8 cellular contexts compared by ENCODE assay signal in the genomic region with DNA sequence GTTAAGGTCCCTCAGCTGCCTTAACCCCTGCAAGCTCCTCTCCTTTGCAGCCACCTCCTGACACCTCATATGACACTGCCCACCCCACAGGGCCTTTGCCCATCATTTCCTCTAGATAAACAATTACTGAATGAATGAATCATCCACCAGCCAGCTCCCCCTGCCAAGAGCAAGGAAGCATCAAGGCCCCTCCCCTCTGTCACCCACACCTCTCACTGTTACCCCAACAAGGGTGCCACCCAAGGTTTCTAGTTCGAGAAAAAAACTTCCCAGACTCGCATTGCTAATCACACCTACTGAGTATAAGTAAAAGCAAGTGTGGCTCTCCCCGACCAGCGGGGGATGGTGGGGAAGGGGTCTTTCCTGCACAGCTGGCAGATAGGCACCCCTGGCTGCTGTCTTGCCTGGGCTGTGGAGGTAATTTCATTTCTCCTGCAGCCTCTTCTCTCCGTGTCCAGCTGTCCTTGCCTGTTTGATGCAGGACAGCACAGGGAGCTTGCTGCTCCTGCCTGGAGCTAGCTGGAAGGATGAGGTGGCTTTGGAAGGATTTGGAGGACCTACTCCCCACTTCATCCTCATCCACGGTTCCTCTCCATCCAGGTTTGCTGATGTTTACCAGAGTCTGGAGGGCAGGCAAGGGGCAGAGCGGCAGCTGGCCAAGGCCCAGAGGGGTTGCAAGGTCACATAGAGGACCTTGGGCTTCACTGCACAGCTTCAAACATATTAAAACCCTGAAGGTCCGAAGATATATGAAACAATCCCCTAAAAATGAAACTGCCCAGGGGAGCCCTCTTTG. TPM values are rescaled to one million over a fixed set of nuclear protein-coding genes. Genes with fewer than 3 reads are reported as not detected.
DNase-seq lines count a peak whose midpoint lies in the region; ATAC-seq, FAIRE-seq and TF ChIP-seq lines count a peak whose summit lies in the region.

No MANE protein-coding gene starts in this region.

- TF ChIP-seq CTCF in GM23338 (conservative IDR thresholded peaks at IDR 0.05; ENCODE audit: low read depth in 2 of 2): no peak
- no peak for TF ChIP-seq CTCF in endothelial cell of umbilical vein (IDR thresholded peaks at IDR 0.05; ENCODE audit: extremely low read depth in 1 of 2, insufficient read depth in 1 of 2, low read depth in 1 of 2, low read length in 2 of 2)

- H3K4me3 Mint-ChIP-seq in GM23338: no peak overlapping the region
- peak overlapping the region; percentile 5 for H3K4me3 Mint-ChIP-seq in activated CD4-positive, alpha-beta T cell treated with anti-CD3 and anti-CD28 coated beads, Interleukin-2, amount 10 ng/mL, durations not matched to agents 24 days and 14 days

- no peak overlapping the region for H3K27ac ChIP-seq in GM23338 (ENCODE audit: low read depth)
- H3K27ac ChIP-seq in endothelial cell of umbilical vein (ENCODE audit: insufficient read depth, low read depth, low read length): no peak overlapping the region

- H3K4me2 ChIP-seq in GM23338 (0 out of 2 replicates have a peak overlapping the region, but pooled peaks have one; percentile 26), endothelial cell of umbilical vein (ENCODE audit: insufficient read depth, low read length) (no peak overlapping the region)

- CTCF ChIA-PET in endothelial cell of umbilical vein (lab: Charles Lee): interaction anchor here (1.6 to 2.6 kb wide), 5 partner anchors 14 to 450 kb away, joined by 5 to 15 read pairs (median 10); no protein-coding TSS in a partner anchor

- intact Hi-C loops in activated CD4-positive, alpha-beta T cell treated with anti-CD3 and anti-CD28 coated beads, Interleukin-2, amount 10 ng/mL, durations not matched to agents 24 days and 14 days (cut with micrococcal nuclease): no loop called here
- intact Hi-C loops in endothelial cell of umbilical vein (cut with micrococcal nuclease): no loop called here

- H3K79me2 ChIP-seq in GM23338 (replicated peaks; ENCODE audit: insufficient read depth): no peaks in the 10 kb centered on the region
- no peaks in the 10 kb centered on the region for H3K79me2 ChIP-seq in endothelial cell of umbilical vein (ENCODE audit: control insufficient read depth, insufficient read depth, low read length)

- dilution Hi-C loops in endothelial cell of umbilical vein (cut with MboI; ENCODE audit: extremely low pct_ligation_motif_present, low sequenced_read_pairs): no loop called here

- H3K4me1 Mint-ChIP-seq in GM23338: peaks cover 50% of the 10 kb centered on the region
- H3K4me1 Mint-ChIP-seq in activated CD4-positive, alpha-beta T cell treated with anti-CD3 and anti-CD28 coated beads, Interleukin-2, amount 10 ng/mL, durations not matched to agents 24 days and 14 days: peaks cover 44% of the 10 kb centered on the region

- BruUV-seq in endothelial cell of umbilical vein (replicated peaks; lab: Mats Ljungman, UMichigan): no TSS peak

- POLR2A ChIA-PET in endothelial cell of umbilical vein (lab: Charles Lee): interaction anchor here (0.7 kb wide), 1 partner anchor 37 kb away, joined by 3 read pairs; no protein-coding TSS in a partner anchor

- H2AFZ ChIP-seq in GM23338 (no peak overlapping the region), endothelial cell of umbilical vein (ENCODE audit: low read depth, low read length) (no peak overlapping the region)

- peaks cover 20% of the 10 kb centered on the region for H3K27me3 Mint-ChIP-seq in GM23338 (ENCODE audit: insufficient read depth, low read depth, poor library complexity)
- H3K27me3 Mint-ChIP-seq in activated CD4-positive, alpha-beta T cell treated with anti-CD3 and anti-CD28 coated beads, Interleukin-2, amount 10 ng/mL, durations not matched to agents 24 days and 14 days: no peaks in the 10 kb centered on the region

- ATAC-seq in GM23338 (no peak), HG02973 (IDR thresholded peaks at IDR 0.05; ENCODE audit: unreplicated experiment) (no peak), HG02852 (IDR thresholded peaks at IDR 0.05; ENCODE audit: unreplicated experiment) (no peak)

- H3K27me3 ChIP-seq in GM23338 (ENCODE audit: insufficient read depth) (no peaks in the 10 kb centered on the region), endothelial cell of umbilical vein (ENCODE audit: control insufficient read depth in 2 of 2, insufficient read depth in 2 of 2, low read length in 2 of 2) (no peaks in the 10 kb centered on the region)

- no peaks in the 10 kb centered on the region for H3K36me3 Mint-ChIP-seq in GM23338 (ENCODE audit: low read depth)
- no peaks in the 10 kb centered on the region for H3K36me3 Mint-ChIP-seq in activated CD4-positive, alpha-beta T cell treated with anti-CD3 and anti-CD28 coated beads, Interleukin-2, amount 10 ng/mL, durations not matched to agents 24 days and 14 days (ENCODE audit: low read depth)

- peak; percentile 49 for FAIRE-seq in endothelial cell of umbilical vein (lab: Jason Lieb, UNC)

- H3K9me2 ChIP-seq in GM23338 (ENCODE audit: insufficient read depth): 0 out of 2 replicates have a peak, but pooled peaks cover 4% of the 10 kb centered on the region

- H3K4me1 ChIP-seq in GM23338 (ENCODE audit: insufficient read depth) (peaks cover 34% of the 10 kb centered on the region), endothelial cell of umbilical vein (ENCODE audit: control insufficient read depth, extremely low read depth, insufficient read depth, low read length) (peaks cover 10% of the 10 kb centered on the region)

- peaks cover 8% of the 10 kb centered on the region; the same call in 1 of the 2 replicates for H3F3A ChIP-seq in GM23338 (replicated peaks; ENCODE audit: low read depth)

- no peak overlapping the region for H3K9ac ChIP-seq in endothelial cell of umbilical vein (replicated peaks; ENCODE audit: extremely low read depth, insufficient read depth, low read length)

- no peaks in the 10 kb centered on the region for H3K9me3 ChIP-seq in endothelial cell of umbilical vein (replicated peaks; ENCODE audit: control insufficient read depth, insufficient read depth, low read length)

- H3K27ac Mint-ChIP-seq in GM23338: no peak overlapping the region
- H3K27ac Mint-ChIP-seq in activated CD4-positive, alpha-beta T cell treated with anti-CD3 and anti-CD28 coated beads, Interleukin-2, amount 10 ng/mL, durations not matched to agents 24 days and 14 days: peak overlapping the region; percentile 81

- no peak for DNase-seq in GM23338 (ENCODE audit: low spot score)
- DNase-seq in activated CD4-positive, alpha-beta T cell treated with anti-CD3 and anti-CD28 coated beads, Interleukin-2, amount 10 ng/mL, durations not matched to agents 24 days and 14 days: peak; percentile 75
- DNase-seq in endothelial cell of umbilical vein (ENCODE audit: low read depth, low spot score): no peak
- DNase-seq in stimulated activated CD4-positive, alpha-beta T cell treated with anti-CD3 and anti-CD28 coated beads, Interleukin-4, amount 100 ng/mL, for 24 hours: peak; percentile 78
- DNase-seq in Ammon's horn (ENCODE audit: low spot score): no peak
- DNase-seq in OCI-M1 (lab: John Stamatoyannopoulos, UW): no peak

- H3K4me3 ChIP-seq in GM23338 (no peak overlapping the region), endothelial cell of umbilical vein (replicated peaks in 1 of 3; ENCODE audit: insufficient read depth in 1 of 3, low read depth in 1 of 3, low read length in 3 of 3) (no peak overlapping the region)

- peaks cover 7% of the 10 kb centered on the region; the same call in 2 of the 3 replicates for H3K9me3 Mint-ChIP-seq in GM23338
- no peaks in the 10 kb centered on the region for H3K9me3 Mint-ChIP-seq in activated CD4-positive, alpha-beta T cell treated with anti-CD3 and anti-CD28 coated beads, Interleukin-2, amount 10 ng/mL, durations not matched to agents 24 days and 14 days

- TF ChIP-seq POLR2A in endothelial cell of umbilical vein (IDR thresholded peaks at IDR 0.05; ENCODE audit: low read depth, low read length): no peak

- H4K20me1 ChIP-seq in GM23338 (replicated peaks; ENCODE audit: insufficient read depth) (no peaks in the 10 kb centered on the region), endothelial cell of umbilical vein (replicated peaks; ENCODE audit: control insufficient read depth, extremely low read depth, insufficient read depth, low read length) (no peaks in the 10 kb centered on the region)

- no peaks in the 10 kb centered on the region for H3K36me3 ChIP-seq in GM23338 (ENCODE audit: insufficient read depth)
- no peaks in the 10 kb centered on the region for H3K36me3 ChIP-seq in endothelial cell of umbilical vein (ENCODE audit: control insufficient read depth in 2 of 2, extremely low read depth in 1 of 2, insufficient read depth in 2 of 2, low read length in 2 of 2)

- H3K9me1 ChIP-seq in endothelial cell of umbilical vein (replicated peaks; ENCODE audit: control insufficient read depth, extremely low read depth, insufficient read depth, low read length): no peaks in the 10 kb centered on the region

TF ChIP-seq in GM23338, 12 proteins besides CTCF, POLR2A, EP300 and RAD21 (continues in another document):
- TF ChIP-seq ZNF114 (CRISPR knock-in tag; IDR thresholded peaks at IDR 0.05): no peak
- no peak for TF ChIP-seq JUNB (IDR thresholded peaks at IDR 0.05; ENCODE audit: unreplicated experiment)
- TF ChIP-seq CREB1 (CRISPR knock-in tag; IDR thresholded peaks at IDR 0.05; ENCODE audit: low read depth): no peak

TF ChIP-seq in endothelial cell of umbilical vein, 7 proteins besides CTCF, POLR2A, EP300 and RAD21:
- no peak for TF ChIP-seq JUN (IDR thresholded peaks at IDR 0.05; ENCODE audit: borderline replicate concordance, insufficient read depth, insufficient read length, low read depth)
- TF ChIP-seq, protein P1, sequence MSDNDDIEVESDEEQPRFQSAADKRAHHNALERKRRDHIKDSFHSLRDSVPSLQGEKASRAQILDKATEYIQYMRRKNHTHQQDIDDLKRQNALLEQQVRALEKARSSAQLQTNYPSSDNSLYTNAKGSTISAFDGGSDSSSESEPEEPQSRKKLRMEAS (IDR thresholded peaks at IDR 0.05; ENCODE audit: insufficient read depth, insufficient read length): no peak
- TF ChIP-seq MYC (IDR thresholded peaks at IDR 0.05; ENCODE audit: low read depth, low read length): no peak
- TF ChIP-seq FOS (IDR thresholded peaks at IDR 0.05; ENCODE audit: borderline replicate concordance, insufficient read depth, low read length): peak; percentile 17

RNA-seq across cellular contexts. Expression of a gene that starts 33.1 kb away (rescaled TPM):
- 91.3 and 93.6 TPM in 2 replicates for total RNA-seq in GM23338 (2014; rRNA removed; shearing (Covaris generic))
- polyA plus RNA-seq in GM23338 (2016; fragmentation: Nextera tagmentation; extraction: Ambion mirVana) (41.9 and 50.6 TPM in 2 replicates), endothelial cell of umbilical vein (49.9 and 53.9 TPM in 2 replicates)
- 189 and 195 TPM in 2 replicates for total RNA-seq in activated CD4-positive, alpha-beta T cell treated with anti-CD3 and anti-CD28 coated beads, Interleukin-2, amount 10 ng/mL, durations not matched to agents 24 days and 14 days
- total RNA-seq in endothelial cell of umbilical vein: 107 and 119 TPM in 2 replicates
- polyA plus RNA-seq in endothelial cell of umbilical vein (2011; cell fraction: cytosol; rRNA removed): 31.6 and 32.5 TPM in 2 replicates
- polyA plus RNA-seq in endothelial cell of umbilical vein (2011; cell fraction: nucleus; rRNA removed): 61.2 and 66.7 TPM in 2 replicates
- polyA plus RNA-seq in endothelial cell of umbilical vein (2012): 28.3 and 55.2 TPM in 2 replicates
- polyA minus RNA-seq in endothelial cell of umbilical vein: 83.4 and 86.8 TPM in 2 replicates
- 25.3 TPM for polyA minus RNA-seq in endothelial cell of umbilical vein (2011; cell fraction: cytosol; rRNA and poly(A)+ RNA removed)
- 53.2 and 76.4 TPM in 2 replicates for polyA minus RNA-seq in endothelial cell of umbilical vein (2011; cell fraction: nucleus; rRNA and poly(A)+ RNA removed)

Comparison
In these comparisons a context has a peak if more than half of its experiments do, and no peak if none do; other contexts are left out.
1. DNase-seq: peak in activated CD4-positive, alpha-beta T cell treated with anti-CD3 and anti-CD28 coated beads, Interleukin-2, amount 10 ng/mL, durations not matched to agents 24 days and 14 days (single experiment) and stimulated activated CD4-positive, alpha-beta T cell treated with anti-CD3 and anti-CD28 coated beads, Interleukin-4, amount 100 ng/mL, for 24 hours (single experiment); none in GM23338 (single experiment), endothelial cell of umbilical vein (single experiment), Ammon's horn (single experiment) and OCI-M1 (single experiment).